ENCODE assay signal across 24 cellular contexts in genomic region chr3:20083953-20084352, GRCh38.
"Had no signal": no experiment of that assay in that cellular context is flagged by ENCODE, and none has a peak within 500 bp of the region (broad histone marks: within the 10 kb centered on the region; RNA-seq: fewer than 3 reads in every experiment).

No MANE protein-coding gene starts in this region.

- H3K36me3 ChIP-seq: sigmoid colon had no signal

- H3K9me3 Mint-ChIP-seq: T-helper 2 cell treated with Interferon-gamma antibody and Interleukin-4, amounts not matched to agents 5 μg/mL and 100 μg/mL, for 36 hours had no signal

- H3K27ac Mint-ChIP-seq: activated naive CD8-positive, alpha-beta T cell treated with anti-CD3 and anti-CD28 coated beads, Interleukin-2, amount 10 ng/mL, durations not matched to agents 7 days and 5 days; dendritic cell treated with granulocyte-macrophage colony-stimulating factor and Interleukin-4, amounts not matched to agents 40 ng/mL and 50 ng/mL, for 4 days; T-helper 2 cell treated with Interferon-gamma antibody and Interleukin-4, amounts not matched to agents 5 μg/mL and 100 μg/mL, for 36 hours had no signal

- H3K27ac ChIP-seq: body of pancreas, sigmoid colon, upper lobe of left lung, VCaP had no signal

- H3K4me3 Mint-ChIP-seq: activated naive CD8-positive, alpha-beta T cell treated with anti-CD3 and anti-CD28 coated beads, Interleukin-2, amount 10 ng/mL, durations not matched to agents 7 days and 5 days; activated T-cell treated with anti-CD3 and anti-CD28 coated beads, Interleukin-2, amount 50 U/mL, for 4 hours; dendritic cell treated with granulocyte-macrophage colony-stimulating factor and Interleukin-4, amounts not matched to agents 40 ng/mL and 50 ng/mL, for 4 days; T-helper 2 cell treated with Interferon-gamma antibody and Interleukin-4, amounts not matched to agents 5 μg/mL and 100 μg/mL, for 36 hours had no signal

- ATAC-seq: activated T-cell treated with anti-CD3 and anti-CD28 coated beads, Interleukin-2, amount 50 U/mL, for 4 hours; body of pancreas; left lobe of liver; SK-N-SH treated with all-trans-retinoic acid at 6 μM for 48 hours; stimulated activated naive CD8-positive, alpha-beta T cell treated with anti-CD3 and anti-CD28 coated beads, Interleukin-15, Interleukin-2, amounts not matched to agents 100 U/mL and 50 U/mL, for 24 hours had no signal

- H3K4me3 ChIP-seq: body of pancreas, lung, sigmoid colon, smooth muscle cell, upper lobe of left lung had no signal

- H3K27me3 ChIP-seq: body of pancreas, sigmoid colon, upper lobe of left lung had no signal

- DNase-seq: activated CD4-positive, CD25-positive, alpha-beta regulatory T cell treated with anti-CD3 and anti-CD28 coated beads, Interleukin-2, amount 50 U/mL, for 72 hours; activated CD8-positive, alpha-beta memory T cell treated with anti-CD3 and anti-CD28 coated beads, Interleukin-2, amount 50 U/mL, for 48 hours; activated naive CD4-positive, alpha-beta T cell treated with Interleukin-2 at 50 U/mL for 16 hours; activated naive CD8-positive, alpha-beta T cell treated with anti-CD3 and anti-CD28 coated beads, Interleukin-2, amount 10 ng/mL, durations not matched to agents 7 days and 5 days; activated T-cell treated with anti-CD3 and anti-CD28 coated beads, Interleukin-2, amount 50 U/mL, for 4 hours; anterior cingulate cortex; body of pancreas; effector CD4-positive, alpha-beta T cell; erythroblast; foreskin fibroblast; kidney; occipital lobe; posterior cingulate gyrus; sigmoid colon; stimulated activated CD4-positive, alpha-beta T cell treated with anti-CD3 and anti-CD28 coated beads, Interleukin-4, amount 100 ng/mL, for 24 hours; stimulated activated naive CD8-positive, alpha-beta T cell treated with anti-CD3 and anti-CD28 coated beads, Interleukin-15, Interleukin-2, amounts not matched to agents 100 U/mL and 50 U/mL, for 24 hours; upper lobe of left lung had no signal

- H3K9me3 ChIP-seq: body of pancreas, sigmoid colon, upper lobe of left lung had no signal

- H3K27me3 Mint-ChIP-seq: activated naive CD8-positive, alpha-beta T cell treated with anti-CD3 and anti-CD28 coated beads, Interleukin-2, amount 10 ng/mL, durations not matched to agents 7 days and 5 days; dendritic cell treated with granulocyte-macrophage colony-stimulating factor and Interleukin-4, amounts not matched to agents 40 ng/mL and 50 ng/mL, for 4 days had no signal

- FAIRE-seq: kidney had no signal
